In the genomic region with DNA sequence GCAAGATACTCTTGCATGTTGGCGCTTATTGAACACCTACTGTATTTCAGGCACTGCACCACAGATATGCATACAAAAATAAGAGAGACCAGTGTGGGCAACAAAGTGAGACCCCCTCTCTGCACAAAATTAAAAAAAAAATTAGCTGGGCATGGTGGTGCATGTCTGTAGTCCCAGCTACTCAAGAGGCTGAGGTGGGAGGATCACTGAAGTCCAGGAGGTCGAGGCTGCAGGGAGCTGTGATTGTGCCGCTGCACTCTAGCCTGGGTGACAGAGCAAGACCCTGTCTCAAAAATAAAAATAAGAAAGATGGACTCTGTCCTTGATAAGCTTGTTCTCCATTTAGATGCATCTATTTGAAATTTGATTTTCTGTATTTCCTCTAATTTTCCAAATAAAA, we compare ENCODE assay signal across 11 cellular contexts. TPM values are rescaled to one million over a fixed set of nuclear protein-coding genes. Genes with fewer than 3 reads are reported as not detected.
A peak's percentile ranks its signal among the peaks of the same experiment; 100 is the strongest.
DNase-seq lines count a peak whose midpoint lies in the region; ATAC-seq and TF ChIP-seq lines count a peak whose summit lies in the region.
"Had no signal": no experiment of that assay in that cellular context is flagged by ENCODE, and none has a peak within 500 bp of the region (broad histone marks: within the 10 kb centered on the region; RNA-seq: fewer than 3 reads in every experiment).

No MANE protein-coding gene starts in this region.

- no peak overlapping the region for H3K9ac ChIP-seq in Karpas-422 (ENCODE audit: low read length)

- no peak overlapping the region for H3K4me3 ChIP-seq in CD8-positive, alpha-beta memory T cell (ENCODE audit: low read length)
- H3K4me3 ChIP-seq in Karpas-422 (ENCODE audit: low read length) (peak overlapping the region; percentile 29; the same call in 1 of the 2 replicates), sigmoid colon (no peak overlapping the region)
- H3K4me3 ChIP-seq: PC-9 had no signal

- no peaks in the 10 kb centered on the region for H3K9me2 ChIP-seq in Karpas-422 (replicated peaks; ENCODE audit: insufficient read depth, low read length)

- no peak for TF ChIP-seq EP300 in sigmoid colon (IDR thresholded peaks at IDR 0.05)

- DNase-seq in CD8-positive, alpha-beta memory T cell, result no peak
- DNase-seq in Karpas-422 (no peak), chondrocyte (ENCODE audit: low spot score) (no peak), sigmoid colon (no peak), cortex of kidney (lab: John Stamatoyannopoulos, UW) (no peak)
- DNase-seq: Caco-2; esophagus squamous epithelium; PC-9; stimulated activated CD4-positive, alpha-beta T cell treated with anti-CD3 and anti-CD28 coated beads, Interleukin-2, amount 100 ng/mL, for 48 hours had no signal

- TF ChIP-seq CTCF in chondrocyte (IDR thresholded peaks at IDR 0.05), result no peak
- no peak for TF ChIP-seq CTCF in sigmoid colon (IDR thresholded peaks at IDR 0.05)

- no peak overlapping the region for H2AFZ ChIP-seq in Karpas-422 (ENCODE audit: low read length)
- H2AFZ ChIP-seq: PC-9 had no signal

- H3K27ac ChIP-seq in CD8-positive, alpha-beta memory T cell (ENCODE audit: low read depth, low read length), result no peak overlapping the region
- H3K27ac ChIP-seq in Karpas-422 (ENCODE audit: low read length) (peak overlapping the region; percentile 79), sigmoid colon (peak overlapping the region in 3 of 4 donors; percentile 40 to 68 (median 61))
- H3K27ac ChIP-seq: PC-9 had no signal

- peaks cover 9% of the 10 kb centered on the region for H3K4me1 ChIP-seq in CD8-positive, alpha-beta memory T cell (ENCODE audit: insufficient read depth, low read length)
- peaks cover 65% of the 10 kb centered on the region for H3K4me1 ChIP-seq in Karpas-422 (ENCODE audit: low read length)
- peaks cover 0 to 50% (median 35%) of the 10 kb centered on the region in 4 donors for H3K4me1 ChIP-seq in sigmoid colon

- POLR2A ChIA-PET in CD8-positive, alpha-beta memory T cell (lab: Charles Lee), result no interaction called here

- no peak for ATAC-seq in HG03571 (IDR thresholded peaks at IDR 0.05; ENCODE audit: unreplicated experiment)
- ATAC-seq in HG03442 (IDR thresholded peaks at IDR 0.05; ENCODE audit: unreplicated experiment), result no peak

- intact Hi-C loops in sigmoid colon (cut with DNase I), result no loop called here

- H3K36me3 ChIP-seq in CD8-positive, alpha-beta memory T cell (ENCODE audit: insufficient read depth, low read length), result no peaks in the 10 kb centered on the region
- H3K36me3 ChIP-seq in Karpas-422 (ENCODE audit: insufficient read depth, low read length) (peaks cover 14% of the 10 kb centered on the region), sigmoid colon (peaks cover 0 to 14% (median 0%) of the 10 kb centered on the region in 4 donors)

- H3K79me2 ChIP-seq in Karpas-422 (ENCODE audit: low read length), result peaks cover 26% of the 10 kb centered on the region

- no peak for TF ChIP-seq POLR2A in sigmoid colon (IDR thresholded peaks at IDR 0.05)

- peaks cover 14% of the 10 kb centered on the region; the same call in 1 of the 2 replicates for H4K20me1 ChIP-seq in Karpas-422 (ENCODE audit: insufficient read depth, low read depth, low read length)

- H3K9me3 ChIP-seq in CD8-positive, alpha-beta memory T cell (ENCODE audit: low read length), result no peaks in the 10 kb centered on the region
- no peaks in the 10 kb centered on the region for H3K9me3 ChIP-seq in Karpas-422 (ENCODE audit: low read length)
- no peaks in the 10 kb centered on the region for H3K9me3 ChIP-seq in sigmoid colon
- H3K9me3 ChIP-seq: Caco-2, esophagus squamous epithelium had no signal

- H3K4me1 Mint-ChIP-seq in CD8-positive, alpha-beta memory T cell, result peaks cover 32 to 54% (median 51%) of the 10 kb centered on the region in 3 donors
- peaks cover 39% of the 10 kb centered on the region for H3K4me1 Mint-ChIP-seq in chondrocyte (ENCODE audit: low read depth)

- CTCF ChIA-PET in CD8-positive, alpha-beta memory T cell (lab: Charles Lee), result interaction anchor here (1.7 to 2.8 kb wide), 2 partner anchors 9 to 17 kb away, joined by 5 to 9 read pairs; no protein-coding TSS in a partner anchor

- peak overlapping the region; percentile 78 to 90 (median 81) for H3K4me3 Mint-ChIP-seq in CD8-positive, alpha-beta memory T cell
- H3K4me3 Mint-ChIP-seq in chondrocyte (ENCODE audit: unreplicated experiment), result no peak overlapping the region

- peaks cover 0 to 15% (median 0%) of the 10 kb centered on the region in 3 donors for H3K36me3 Mint-ChIP-seq in CD8-positive, alpha-beta memory T cell
- peaks cover 46% of the 10 kb centered on the region for H3K36me3 Mint-ChIP-seq in chondrocyte (ENCODE audit: low read depth)

- 88 to 94% methylated on average over 3 of the region's 3 CpGs for WGBS in sigmoid colon, 2 donors

- peak overlapping the region; percentile 65 for H3K4me2 ChIP-seq in Karpas-422 (ENCODE audit: low read depth, low read length, poor library complexity, severe bottlenecking)
- H3K4me2 ChIP-seq: PC-9 had no signal

- no peaks in the 10 kb centered on the region for H3K9me3 Mint-ChIP-seq in CD8-positive, alpha-beta memory T cell
- H3K9me3 Mint-ChIP-seq in chondrocyte (ENCODE audit: low read depth), result no peaks in the 10 kb centered on the region

- H3K27me3 Mint-ChIP-seq in CD8-positive, alpha-beta memory T cell, result no peaks in the 10 kb centered on the region
- no peaks in the 10 kb centered on the region for H3K27me3 Mint-ChIP-seq in chondrocyte (ENCODE audit: low read depth)

- H3K27me3 ChIP-seq in CD8-positive, alpha-beta memory T cell (ENCODE audit: insufficient read depth, low read length, poor library complexity, severe bottlenecking), result no peaks in the 10 kb centered on the region
- no peaks in the 10 kb centered on the region for H3K27me3 ChIP-seq in Karpas-422 (ENCODE audit: low read length)
- no peaks in the 10 kb centered on the region for H3K27me3 ChIP-seq in sigmoid colon
- H3K27me3 ChIP-seq: esophagus squamous epithelium had no signal

- peak overlapping the region; percentile 62 to 98 (median 92) for H3K27ac Mint-ChIP-seq in CD8-positive, alpha-beta memory T cell
- H3K27ac Mint-ChIP-seq in chondrocyte (ENCODE audit: unreplicated experiment), result peak overlapping the region; percentile 77

RNA-seq across cellular contexts. Expression of a gene that starts 20.8 kb away (rescaled TPM):
- total RNA-seq in CD8-positive, alpha-beta memory T cell, result 10 to 100 TPM; 37.7 to 39.6 TPM
- polyA plus RNA-seq in CD8-positive, alpha-beta memory T cell, result 16.9 TPM
- 24.4 and 47.5 TPM in 2 replicates for total RNA-seq in Karpas-422 (2014; rRNA removed; shearing (Covaris generic); ENCODE audit: low replicate concordance)
- total RNA-seq in chondrocyte (46.0 to 52.7 TPM (median 49.1 TPM) in 3 replicates), sigmoid colon (10 to 100 TPM; 54.7 to 64.2 (median 62.8) TPM)
- 10 to 100 TPM; 11.4 to 12.9 (median 11.6) TPM for polyA plus RNA-seq in sigmoid colon
